ENCODE assay signal across 9 cellular contexts in the genomic region with DNA sequence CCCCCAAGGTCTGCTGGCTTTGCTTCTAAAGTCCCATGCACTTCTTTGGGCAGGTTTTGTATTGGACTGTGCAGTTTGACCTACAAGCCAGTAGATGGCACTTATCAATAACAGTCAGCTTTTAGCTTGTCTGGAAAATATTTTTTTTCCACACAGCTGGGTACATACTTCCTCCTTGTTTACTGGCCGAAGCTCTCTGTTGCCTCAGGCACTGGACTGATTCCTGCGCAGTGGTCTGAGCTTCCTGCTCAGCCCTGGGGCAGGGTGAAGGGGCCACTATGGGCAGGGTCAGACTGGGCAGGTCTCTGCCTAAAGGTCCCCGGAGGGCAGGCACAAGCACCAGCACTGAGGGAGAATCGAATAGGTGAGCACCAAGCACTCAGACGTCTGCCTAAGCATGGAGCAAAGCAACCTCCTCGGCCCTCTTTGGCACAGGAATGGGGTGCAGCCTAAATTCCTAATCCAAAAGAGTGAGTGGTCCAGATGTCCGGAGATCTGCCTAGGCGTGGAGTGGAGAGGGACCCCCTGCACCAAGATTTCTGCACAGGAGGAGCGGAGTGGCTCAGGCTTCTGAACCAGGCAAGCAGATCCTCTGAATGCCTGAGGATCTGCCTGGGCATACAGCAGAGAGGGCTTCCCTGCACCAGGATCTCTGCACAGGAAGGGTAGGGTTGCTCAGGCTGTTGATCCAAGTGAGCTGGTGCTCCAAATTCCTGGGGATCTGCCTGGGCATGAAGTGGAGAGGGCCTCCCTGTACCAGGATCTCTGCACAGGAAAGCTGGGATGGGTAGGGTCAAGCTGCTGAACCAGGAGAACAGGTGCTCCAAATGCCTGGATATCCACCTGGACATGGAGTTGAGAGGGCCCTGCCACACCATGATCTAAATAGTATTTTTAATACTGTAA.
A peak's percentile ranks its signal among the peaks of the same experiment; 100 is the strongest.
DNase-seq lines count a peak whose midpoint lies in the region; ATAC-seq and TF ChIP-seq lines count a peak whose summit lies in the region.
"Had no signal": no experiment of that assay in that cellular context is flagged by ENCODE, and none has a peak within 500 bp of the region (broad histone marks: within the 10 kb centered on the region; RNA-seq: fewer than 3 reads in every experiment).

No MANE protein-coding gene starts in this region.

- H3K27ac ChIP-seq in heart left ventricle = no peak overlapping the region

- peak in 1 of 4 donors; percentile 18 for ATAC-seq in heart left ventricle
- no peak for ATAC-seq in left ventricle myocardium superior
- ATAC-seq in HG02981 (IDR thresholded peaks at IDR 0.05; ENCODE audit: unreplicated experiment) = no peak
- ATAC-seq in HG03439 (IDR thresholded peaks at IDR 0.05; ENCODE audit: unreplicated experiment) = no peak

- H3K27me3 Mint-ChIP-seq in type B pancreatic cell = peaks cover 3% of the 10 kb centered on the region

- TF ChIP-seq CTCF in heart left ventricle (IDR thresholded peaks at IDR 0.05) (peak in 8 of 12 donors; percentile 5 to 43 (median 26)), choroid plexus epithelial cell (conservative IDR thresholded peaks at IDR 0.05; ENCODE audit: low read depth, low read length) (peak; percentile 32), type B pancreatic cell (conservative IDR thresholded peaks at IDR 0.05) (peak; percentile 57)

- no peaks in the 10 kb centered on the region for H3K36me3 ChIP-seq in heart left ventricle

- TF ChIP-seq POLR2A in heart left ventricle (IDR thresholded peaks at IDR 0.05) = no peak

- no peaks in the 10 kb centered on the region for H3K36me3 Mint-ChIP-seq in type B pancreatic cell
- H3K36me3 Mint-ChIP-seq: CD4-positive, CD25-positive, alpha-beta regulatory T cell had no signal

- no peaks in the 10 kb centered on the region for H3K27me3 ChIP-seq in heart left ventricle

- H3K4me1 ChIP-seq in heart left ventricle = no peaks in the 10 kb centered on the region

- no peak overlapping the region for H3K27ac Mint-ChIP-seq in type B pancreatic cell
- H3K27ac Mint-ChIP-seq: CD4-positive, CD25-positive, alpha-beta regulatory T cell had no signal

- peaks cover 0 to 13% (median 0%) of the 10 kb centered on the region in 12 donors for H3K9me3 ChIP-seq in heart left ventricle

- no peaks in the 10 kb centered on the region for H3K4me1 Mint-ChIP-seq in type B pancreatic cell (ENCODE audit: unreplicated experiment)
- H3K4me1 Mint-ChIP-seq: CD4-positive, CD25-positive, alpha-beta regulatory T cell had no signal

- peaks cover 7% of the 10 kb centered on the region for H3K9me3 Mint-ChIP-seq in type B pancreatic cell

- no peak overlapping the region for H3K4me3 Mint-ChIP-seq in type B pancreatic cell
- H3K4me3 Mint-ChIP-seq: CD4-positive, CD25-positive, alpha-beta regulatory T cell had no signal

- 67 to 82% (median 81%) methylated on average over 4 to 9 of the region's 9 CpGs for WGBS in heart left ventricle, 4 donors

- intact Hi-C loops in heart left ventricle (cut with DNase I) = no loop called here
- intact Hi-C loops in left ventricle myocardium superior (cut with micrococcal nuclease) = no loop called here

- H3K4me3 ChIP-seq in heart left ventricle (no peak overlapping the region), choroid plexus epithelial cell (ENCODE audit: low read depth, low read length) (no peak overlapping the region)

- DNase-seq in heart left ventricle = peak in 1 of 5 donors; percentile 47
- DNase-seq in left ventricle myocardium superior = no peak
- DNase-seq in LoVo (ENCODE audit: low spot score) = peak; percentile 33
- DNase-seq in choroid plexus epithelial cell (ENCODE audit: low read depth) = peak; percentile 21
- DNase-seq in type B pancreatic cell (ENCODE audit: extremely low spot score, unreplicated experiment) = no peak
- no peak for DNase-seq in GOT3 (lab: John Stamatoyannopoulos, UW)
- DNase-seq: CD4-positive, CD25-positive, alpha-beta regulatory T cell had no signal

Comparison
In these comparisons a context has a peak if more than half of its experiments do, and no peak if none do; other contexts are left out.
1. DNase-seq: peak in LoVo (single experiment) and choroid plexus epithelial cell (single experiment); none in left ventricle myocardium superior (single experiment), type B pancreatic cell (single experiment) and GOT3 (single experiment).
2. Peak in every context shown above with its lines, with median percentiles within 50 percentile points of each other: CTCF ChIP-seq.